In genomic region chr5:84381501-84382362, GRCh38 we compare ENCODE assay signal across 8 cellular contexts. TPM values are rescaled to one million over a fixed set of nuclear protein-coding genes. Genes with fewer than 3 reads are reported as not detected.
DNase-seq lines count a peak whose midpoint lies in the region; ATAC-seq lines count a peak whose summit lies in the region.

No MANE protein-coding gene starts in this region.

- H3K4me1 ChIP-seq in duodenal mucosa (ENCODE audit: control insufficient read depth in 1 of 2, insufficient read depth in 2 of 2, low read length in 2 of 2) (no peaks in the 10 kb centered on the region), muscle layer of duodenum (ENCODE audit: control insufficient read depth in 1 of 2, insufficient read depth in 2 of 2, low read length in 2 of 2) (peaks cover 0 to 28% of the 10 kb centered on the region in 2 donors)

- H3K4me3 Mint-ChIP-seq in activated CD8-positive, alpha-beta T cell treated with anti-CD3 and anti-CD28 coated beads, Interleukin-2, amount 10 ng/mL, durations not matched to agents 7 days and 5 days = no peak overlapping the region

- peak overlapping the region; percentile 39 to 43 for H3K9ac ChIP-seq in duodenal mucosa (ENCODE audit: low read depth in 1 of 2, low read length in 2 of 2)

- no peaks in the 10 kb centered on the region for H3K36me3 Mint-ChIP-seq in activated CD8-positive, alpha-beta T cell treated with anti-CD3 and anti-CD28 coated beads, Interleukin-2, amount 10 ng/mL, durations not matched to agents 7 days and 5 days (ENCODE audit: low read depth)

- CTCF ChIA-PET in activated CD8-positive, alpha-beta T cell treated with anti-CD3 and anti-CD28 coated beads, Interleukin-2, amount 10 ng/mL, durations not matched to agents 7 days and 5 days (lab: Charles Lee) = no interaction called here

- no peaks in the 10 kb centered on the region for H3K9me3 Mint-ChIP-seq in activated CD8-positive, alpha-beta T cell treated with anti-CD3 and anti-CD28 coated beads, Interleukin-2, amount 10 ng/mL, durations not matched to agents 7 days and 5 days (ENCODE audit: insufficient read depth)

- DNase-seq in AML-193 (lab: John Stamatoyannopoulos, UW) (peak; percentile 22 to 29), NCI-H446 treated with DMSO at 0.1 percent for 48 hours (lab: John Stamatoyannopoulos, UW) (peak; percentile 77), RKO (ENCODE audit: low spot score) (no peak)
- DNase-seq in activated CD8-positive, alpha-beta T cell treated with anti-CD3 and anti-CD28 coated beads, Interleukin-2, amount 10 ng/mL, durations not matched to agents 7 days and 5 days = no peak

- peak overlapping the region; percentile 61 to 66 for H3K4me3 ChIP-seq in duodenal mucosa (ENCODE audit: low read depth in 1 of 2, low read length in 2 of 2)
- peak overlapping the region; percentile 64 to 73 for H3K4me3 ChIP-seq in muscle layer of duodenum (ENCODE audit: low read depth in 1 of 2, low read length in 2 of 2)

- no peak overlapping the region for H3K27ac Mint-ChIP-seq in activated CD8-positive, alpha-beta T cell treated with anti-CD3 and anti-CD28 coated beads, Interleukin-2, amount 10 ng/mL, durations not matched to agents 7 days and 5 days

- H3K4me1 Mint-ChIP-seq in activated CD8-positive, alpha-beta T cell treated with anti-CD3 and anti-CD28 coated beads, Interleukin-2, amount 10 ng/mL, durations not matched to agents 7 days and 5 days (ENCODE audit: low read depth) = peaks cover 8% of the 10 kb centered on the region

- no peak for ATAC-seq in activated CD8-positive, alpha-beta T cell treated with anti-CD3 and anti-CD28 coated beads, Interleukin-2, amount 10 ng/mL, durations not matched to agents 7 days and 5 days
- no peak for ATAC-seq in GM18502 (IDR thresholded peaks at IDR 0.05; ENCODE audit: poor library complexity, unreplicated experiment)
- ATAC-seq in GM21447 (IDR thresholded peaks at IDR 0.05; ENCODE audit: unreplicated experiment) = no peak

- no peaks in the 10 kb centered on the region for H3K9me3 ChIP-seq in duodenal mucosa (ENCODE audit: control insufficient read depth in 1 of 2, low read length in 2 of 2)
- H3K9me3 ChIP-seq in muscle layer of duodenum (ENCODE audit: control insufficient read depth in 1 of 2, low read length in 2 of 2) = no peaks in the 10 kb centered on the region

- peaks cover 23 to 30% of the 10 kb centered on the region in 2 donors for H3K27me3 ChIP-seq in duodenal mucosa (ENCODE audit: control insufficient read depth in 1 of 2, insufficient read depth in 2 of 2, low read length in 2 of 2)
- peaks cover 9% of the 10 kb centered on the region for H3K27me3 ChIP-seq in muscle layer of duodenum (ENCODE audit: low read depth, low read length)

- H3K36me3 ChIP-seq in duodenal mucosa (ENCODE audit: control insufficient read depth in 1 of 2, insufficient read depth in 2 of 2, low read length in 2 of 2) (no peaks in the 10 kb centered on the region), muscle layer of duodenum (ENCODE audit: control insufficient read depth in 1 of 2, insufficient read depth in 2 of 2, low read length in 2 of 2) (peaks cover 0 to 5% of the 10 kb centered on the region in 2 donors)

- POLR2A ChIA-PET in activated CD8-positive, alpha-beta T cell treated with anti-CD3 and anti-CD28 coated beads, Interleukin-2, amount 10 ng/mL, durations not matched to agents 7 days and 5 days (lab: Charles Lee) = no interaction called here

- peak overlapping the region; percentile 58 for H3K27ac ChIP-seq in duodenal mucosa (ENCODE audit: low read depth, low read length)
- peak overlapping the region; percentile 67 for H3K27ac ChIP-seq in muscle layer of duodenum (ENCODE audit: low read length)

- H3K27me3 Mint-ChIP-seq in activated CD8-positive, alpha-beta T cell treated with anti-CD3 and anti-CD28 coated beads, Interleukin-2, amount 10 ng/mL, durations not matched to agents 7 days and 5 days (ENCODE audit: low read depth) = peaks cover 42% of the 10 kb centered on the region

RNA-seq across cellular contexts. Expression of gene EDIL3, which starts 2.9 kb away (rescaled TPM):
- total RNA-seq in activated CD8-positive, alpha-beta T cell treated with anti-CD3 and anti-CD28 coated beads, Interleukin-2, amount 10 ng/mL, durations not matched to agents 7 days and 5 days = not detected

Comparison
In these comparisons a context has a peak if more than half of its experiments do, and no peak if none do; other contexts are left out.
1. DNase-seq: peak in AML-193 (2 of 2) and NCI-H446 treated with DMSO at 0.1 percent for 48 hours (single experiment); none in activated CD8-positive, alpha-beta T cell treated with anti-CD3 and anti-CD28 coated beads, Interleukin-2, amount 10 ng/mL, durations not matched to agents 7 days and 5 days (single experiment) and RKO (single experiment).